In genomic region chr3:57756528-57757401, GRCh38 we compare ENCODE assay signal across 8 cellular contexts. TPM values are rescaled to one million over a fixed set of nuclear protein-coding genes. Genes with fewer than 3 reads are reported as not detected.
DNase-seq lines count a peak whose midpoint lies in the region; ATAC-seq and TF ChIP-seq lines count a peak whose summit lies in the region.

No MANE protein-coding gene starts in this region.

- H3K36me3 ChIP-seq in duodenal mucosa (ENCODE audit: control insufficient read depth in 1 of 2, insufficient read depth in 2 of 2, low read length in 2 of 2): peaks cover 0 to 9% of the 10 kb centered on the region in 2 donors
- no peaks in the 10 kb centered on the region for H3K36me3 ChIP-seq in lung (ENCODE audit: control insufficient read depth in 2 of 2, insufficient read depth in 2 of 2, low read length in 2 of 2)

- H3K27ac ChIP-seq in duodenal mucosa (ENCODE audit: low read depth, low read length) (peak overlapping the region; percentile 83), lung (ENCODE audit: low read depth in 1 of 2, low read length in 1 of 2) (peak overlapping the region; percentile 80 to 94)

- in situ Hi-C loops in Caki2 (cut with HindIII; ENCODE audit: low pct_unique_long_range_greater_than_20kb, low sequenced_read_pairs): no loop called here
- in situ Hi-C loops in KBM-7 (cut with MboI; ENCODE audit: low pct_unique_long_range_greater_than_20kb, low sequenced_read_pairs): no loop called here

- H3K4me3 ChIP-seq in duodenal mucosa (ENCODE audit: low read depth in 1 of 2, low read length in 2 of 2) (peak overlapping the region; percentile 88 to 89), lung (peak overlapping the region; percentile 88)

- peak overlapping the region; percentile 75 to 84 for H3K9ac ChIP-seq in duodenal mucosa (ENCODE audit: low read depth in 1 of 2, low read length in 2 of 2)

- H3K4me1 ChIP-seq in duodenal mucosa (ENCODE audit: control insufficient read depth in 1 of 2, insufficient read depth in 2 of 2, low read length in 2 of 2) (peaks cover 18 to 22% of the 10 kb centered on the region in 2 donors), lung (ENCODE audit: control insufficient read depth in 2 of 2, insufficient read depth in 2 of 2, low read length in 2 of 2) (peaks cover 10 to 11% of the 10 kb centered on the region in 2 donors)

- no peaks in the 10 kb centered on the region for H3K9me3 ChIP-seq in duodenal mucosa (ENCODE audit: control insufficient read depth in 1 of 2, low read length in 2 of 2)
- H3K9me3 ChIP-seq in lung (ENCODE audit: control insufficient read depth in 2 of 2, insufficient read depth in 1 of 2, low read length in 1 of 2): no peaks in the 10 kb centered on the region

- DNase-seq in Caki2 (ENCODE audit: low read depth): peak; percentile 39
- peak; percentile 45 for DNase-seq in KBM-7
- peak; percentile 46 to 50 for DNase-seq in activated CD4-positive, alpha-beta T cell treated with anti-CD3 and anti-CD28 coated beads, Interleukin-2, amount 50 U/mL, for 48 hours
- DNase-seq in lung (ENCODE audit: low spot score): peak; percentile 56
- peak; percentile 14 to 21 for DNase-seq in stimulated activated CD8-positive, alpha-beta memory T cell treated with anti-CD3 and anti-CD28 coated beads, Interleukin-15, amount 100 ng/mL, for 48 hours (ENCODE audit: low read depth in 2 of 2)
- no peak for DNase-seq in GF-D8 (lab: John Stamatoyannopoulos, UW)

- peak; percentile 20 for ATAC-seq in GM21529 (IDR thresholded peaks at IDR 0.05; ENCODE audit: unreplicated experiment)
- ATAC-seq in lung (ENCODE audit: insufficient read depth, low FRiP score): peak; percentile 51

- H3K27me3 ChIP-seq in duodenal mucosa (ENCODE audit: control insufficient read depth in 1 of 2, insufficient read depth in 2 of 2, low read length in 2 of 2): no peaks in the 10 kb centered on the region
- no peaks in the 10 kb centered on the region for H3K27me3 ChIP-seq in lung (ENCODE audit: control insufficient read depth, insufficient read depth)

- 0 to 1% methylated on average over 63 to 84 of the region's 84 CpGs for WGBS in lung, 2 donors

- TF ChIP-seq CTCF in lung (IDR thresholded peaks at IDR 0.05; ENCODE audit: control extremely low read depth, extremely low read depth): no peak

RNA-seq across cellular contexts. Expression of gene SLMAP, which starts 0.7 kb away (rescaled TPM):
- total RNA-seq in Caki2 (2014; rRNA removed; shearing (Covaris generic); ENCODE audit: low replicate concordance): 20.4 and 24.7 TPM in 2 replicates
- total RNA-seq in lung: 100 to 1,000 TPM in 1 of 2 donors, 10 to 100 TPM in 1; 72.4 to 118 TPM
- 10 to 100 TPM; 11.4 to 22.0 TPM for polyA plus RNA-seq in lung
